In the genomic region with DNA sequence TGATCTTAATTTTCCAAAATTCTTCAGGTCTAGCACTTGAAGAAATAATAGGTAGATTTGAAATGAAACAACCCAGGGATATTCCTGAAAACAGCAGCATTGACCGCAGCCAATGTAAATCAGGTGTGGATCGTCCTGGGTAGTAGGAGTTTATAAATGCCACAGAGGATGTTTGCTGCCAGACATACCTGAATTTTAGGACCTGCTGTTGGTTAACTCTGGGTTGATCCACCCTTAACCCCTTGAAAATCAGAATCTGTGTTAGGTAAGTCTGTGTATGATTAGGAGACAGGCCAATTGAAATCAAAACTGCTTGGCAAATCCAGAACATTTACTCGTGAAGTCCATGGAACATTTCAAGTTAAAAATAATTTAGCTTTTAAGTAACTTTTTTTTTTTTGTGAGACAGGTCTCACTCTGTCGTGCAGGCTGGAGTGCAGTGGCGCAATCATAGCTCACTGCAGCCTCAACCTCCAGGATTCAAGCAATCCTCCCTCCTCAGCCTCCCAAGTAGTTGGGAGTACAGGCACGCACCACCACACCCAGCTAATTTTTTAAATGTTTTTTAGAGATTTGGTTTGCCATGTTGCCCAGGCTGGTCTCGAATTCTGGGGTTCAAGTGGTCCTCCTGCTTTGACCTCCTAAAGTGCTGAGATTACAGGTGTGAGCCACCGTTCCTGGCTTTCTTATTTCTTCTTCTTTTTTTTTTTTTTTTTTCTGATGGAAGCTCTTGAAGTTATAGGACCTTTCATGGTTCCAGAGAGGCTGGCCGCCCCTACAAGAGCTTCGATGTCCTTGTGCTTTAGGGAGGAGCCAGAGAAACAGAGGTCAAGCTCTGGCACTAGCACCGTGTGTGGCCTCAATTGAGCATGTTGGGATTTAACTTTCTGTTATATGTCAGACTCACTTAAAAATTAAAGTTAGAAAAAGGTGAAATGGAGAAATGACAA, we compare ENCODE assay signal across 11 cellular contexts. TPM values are rescaled to one million over a fixed set of nuclear protein-coding genes. Genes with fewer than 3 reads are reported as not detected.
A peak's percentile ranks its signal among the peaks of the same experiment; 100 is the strongest.
DNase-seq lines count a peak whose midpoint lies in the region; ATAC-seq, FAIRE-seq and TF ChIP-seq lines count a peak whose summit lies in the region.
"Had no signal": no experiment of that assay in that cellular context is flagged by ENCODE, and none has a peak within 500 bp of the region (broad histone marks: within the 10 kb centered on the region; RNA-seq: fewer than 3 reads in every experiment).

No MANE protein-coding gene starts in this region.

- peaks cover 37% of the 10 kb centered on the region for H4K20me1 ChIP-seq in HepG2 (ENCODE audit: insufficient read depth, low read length)

- no peaks in the 10 kb centered on the region for H3K9me3 Mint-ChIP-seq in activated CD4-positive, alpha-beta T cell treated with anti-CD3 and anti-CD28 coated beads, Interleukin-2, amount 10 ng/mL, durations not matched to agents 24 days and 14 days
- no peaks in the 10 kb centered on the region for H3K9me3 Mint-ChIP-seq in WTC11

- H3K4me3 ChIP-seq in HepG2 (replicated peaks in 1 of 3; ENCODE audit: insufficient read depth in 1 of 3, low read depth in 2 of 3, low read length in 3 of 3) (peak overlapping the region; percentile 91 to 97 (median 95)), testis (no peak overlapping the region), small intestine (ENCODE audit: low read depth in 1 of 2, low read length in 2 of 2) (peak overlapping the region in 1 of 2 donors; percentile 76)

- WGBS in HepG2 (ENCODE audit: low lambda C conversion rate), result 38% methylated on average over 11 of the region's 11 CpGs
- 61 to 62% methylated on average over 11 of the region's 11 CpGs for WGBS in testis, 2 donors
- 87 to 88% (median 88%) methylated on average over 11 of the region's 11 CpGs for WGBS in small intestine, 3 donors

- CTCF ChIA-PET in WTC11 (lab: Charles Lee), result interaction anchor here (4.6 kb wide), 1 partner anchor 50 kb away, joined by 16 read pairs; no protein-coding TSS in a partner anchor
- CTCF ChIA-PET in HepG2 (lab: Yijun Ruan, JAX; ENCODE audit: low intra/inter-chr PET ratio, low total read pairs), result no interaction called here

- POLR2A ChIA-PET in WTC11 (lab: Charles Lee), result interaction anchor here (0.7 kb wide), 2 partner anchors 10 to 46 kb away, joined by 3 read pairs; no protein-coding TSS in a partner anchor
- POLR2A ChIA-PET in HepG2 (lab: Yijun Ruan, JAX), result interaction anchor here (0.5 to 4.4 kb wide), 15 partner anchors 9 to 103 kb away, joined by 3 to 78 read pairs (median 5); a partner anchor contains a TSS

- H3K36me3 Mint-ChIP-seq in activated CD4-positive, alpha-beta T cell treated with anti-CD3 and anti-CD28 coated beads, Interleukin-2, amount 10 ng/mL, durations not matched to agents 24 days and 14 days (ENCODE audit: low read depth), result peaks cover 2% of the 10 kb centered on the region
- H3K36me3 Mint-ChIP-seq in WTC11, result no peaks in the 10 kb centered on the region; the same call in 1 of the 2 replicates

- H3K79me2 ChIP-seq in HepG2 (ENCODE audit: insufficient read depth, low read length), result peaks cover 68% of the 10 kb centered on the region

- no TSS peak for BruUV-seq in HepG2 (replicated peaks; lab: Mats Ljungman, UMichigan)

- H3K27me3 ChIP-seq in HepG2 (ENCODE audit: control insufficient read depth in 1 of 2, insufficient read depth in 2 of 2, low read length in 2 of 2) (no peaks in the 10 kb centered on the region; a peak in 1 of 5 replicates), testis (no peaks in the 10 kb centered on the region), small intestine (ENCODE audit: control insufficient read depth in 2 of 2, insufficient read depth in 2 of 2, low read length in 2 of 2) (no peaks in the 10 kb centered on the region)

- H3K27ac Mint-ChIP-seq in activated CD4-positive, alpha-beta T cell treated with anti-CD3 and anti-CD28 coated beads, Interleukin-2, amount 10 ng/mL, durations not matched to agents 24 days and 14 days, result no peak overlapping the region
- H3K27ac Mint-ChIP-seq in WTC11, result peak overlapping the region; percentile 68

- no peak for DNase-seq in activated CD4-positive, alpha-beta T cell treated with anti-CD3 and anti-CD28 coated beads, Interleukin-2, amount 10 ng/mL, durations not matched to agents 24 days and 14 days
- DNase-seq in activated CD4-positive, alpha-beta T cell treated with anti-CD3 and anti-CD28 coated beads, Interleukin-2, amount 50 U/mL, for 1 hour, result no peak
- DNase-seq in WTC11 (ENCODE audit: low spot score) (no peak), HepG2 (ENCODE audit: low spot score) (no peak), testis (peak; percentile 38), dedifferentiated amniotic fluid mesenchymal stem cell (ENCODE audit: extremely low spot score) (no peak), small intestine (no peak), NCI-H1694 treated with DMSO at 0.1 percent for 48 hours (lab: John Stamatoyannopoulos, UW) (no peak)
- DNase-seq: NCI-H446 treated with DMSO at 0.1 percent for 48 hours had no signal

- TF ChIP-seq RAD21 in HepG2 (CRISPR knock-in tag; IDR thresholded peaks at IDR 0.05), result no peak

- no peak for FAIRE-seq in HepG2 (lab: Jason Lieb, UNC)
- FAIRE-seq in small intestine (lab: Jason Lieb, UNC), result no peak
- FAIRE-seq: A204.1 had no signal

- intact Hi-C loops in activated CD4-positive, alpha-beta T cell treated with anti-CD3 and anti-CD28 coated beads, Interleukin-2, amount 10 ng/mL, durations not matched to agents 24 days and 14 days (cut with micrococcal nuclease), result no loop called here
- intact Hi-C loops in HepG2 (cut with micrococcal nuclease; ENCODE audit: unreplicated experiment), result no loop called here
- intact Hi-C loops in testis (cut with DNase I; ENCODE audit: low total_unique reads), result no loop called here

- no peaks in the 10 kb centered on the region for H3K27me3 Mint-ChIP-seq in activated CD4-positive, alpha-beta T cell treated with anti-CD3 and anti-CD28 coated beads, Interleukin-2, amount 10 ng/mL, durations not matched to agents 24 days and 14 days
- no peaks in the 10 kb centered on the region for H3K27me3 Mint-ChIP-seq in WTC11 (ENCODE audit: low read depth)

- H3K4me2 ChIP-seq in HepG2 (ENCODE audit: low read depth, low read length), result peak overlapping the region; percentile 81

- in situ Hi-C loops in HepG2 (cut with HindIII; ENCODE audit: extremely low pct_ligation_motif_present, low pct_unique_long_range_greater_than_20kb), result loop anchor here (5.0 kb wide), 2 partner anchors 40 kb away; a partner anchor contains a TSS

- H2AFZ ChIP-seq in HepG2 (ENCODE audit: low read length), result no peak overlapping the region

- H3K4me3 Mint-ChIP-seq in activated CD4-positive, alpha-beta T cell treated with anti-CD3 and anti-CD28 coated beads, Interleukin-2, amount 10 ng/mL, durations not matched to agents 24 days and 14 days, result peak overlapping the region; percentile 91
- H3K4me3 Mint-ChIP-seq in WTC11, result peak overlapping the region; percentile 87

- TF ChIP-seq EP300 in HepG2 (IDR thresholded peaks at IDR 0.05; ENCODE audit: low read depth in 2 of 2, low read length in 2 of 2), result no peak
- no peak for TF ChIP-seq EP300 in HepG2 (CRISPR knock-in tag; IDR thresholded peaks at IDR 0.05; ENCODE audit: borderline replicate concordance)

- H3K9ac ChIP-seq in HepG2 (ENCODE audit: insufficient read depth, low read depth, low read length), result peak overlapping the region; percentile 99

- TF ChIP-seq CTCF in WTC11 (IDR thresholded peaks at IDR 0.05) (no peak), HepG2 (CRISPR knock-in tag; IDR thresholded peaks at IDR 0.05) (no peak), testis (IDR thresholded peaks at IDR 0.05) (no peak)

- H3K4me1 Mint-ChIP-seq in activated CD4-positive, alpha-beta T cell treated with anti-CD3 and anti-CD28 coated beads, Interleukin-2, amount 10 ng/mL, durations not matched to agents 24 days and 14 days, result peaks cover 30% of the 10 kb centered on the region
- H3K4me1 Mint-ChIP-seq in WTC11, result peaks cover 36% of the 10 kb centered on the region

- H3K27ac ChIP-seq in HepG2 (ENCODE audit: extremely low read length, insufficient read depth, low read length) (peak overlapping the region; percentile 92), testis (peak overlapping the region in 1 of 2 donors; percentile 90), small intestine (ENCODE audit: low read depth in 1 of 2, low read length in 1 of 2) (no peak overlapping the region)
- H3K27ac ChIP-seq: HL-60 had no signal

- no peaks in the 10 kb centered on the region for H3K9me3 ChIP-seq in HepG2 (ENCODE audit: low read length)
- H3K9me3 ChIP-seq in testis, result no peaks in the 10 kb centered on the region
- H3K9me3 ChIP-seq in small intestine (ENCODE audit: control insufficient read depth, low read depth), result no peaks in the 10 kb centered on the region

- no peak for ATAC-seq in WTC11
- no peak for ATAC-seq in HepG2

- H3K4me1 ChIP-seq in HepG2 (ENCODE audit: insufficient read depth, low read length) (peaks cover 73% of the 10 kb centered on the region), testis (peaks cover 31% of the 10 kb centered on the region), small intestine (ENCODE audit: control insufficient read depth in 2 of 2, insufficient read depth in 1 of 2, low read depth in 1 of 2, low read length in 1 of 2) (peaks cover 0 to 3% of the 10 kb centered on the region in 2 donors)

- no peak for TF ChIP-seq POLR2A in HepG2 (IDR thresholded peaks at IDR 0.05; ENCODE audit: insufficient read depth in 1 of 2, low read depth in 2 of 2, low read length in 2 of 2)
- no peak for TF ChIP-seq POLR2A in testis (IDR thresholded peaks at IDR 0.05)

- 0 out of 5 replicates have a peak, but pooled peaks cover 0 to 2% of the 10 kb centered on the region in 2 experiments for H3K36me3 ChIP-seq in HepG2 (replicated peaks in 1 of 2; ENCODE audit: control insufficient read depth in 1 of 2, insufficient read depth in 2 of 2, low read length in 2 of 2)
- no peaks in the 10 kb centered on the region for H3K36me3 ChIP-seq in testis (ENCODE audit: low read depth, missing control alignments)
- H3K36me3 ChIP-seq in small intestine (ENCODE audit: control insufficient read depth in 2 of 2, insufficient read depth in 2 of 2, low read length in 2 of 2), result no peaks in the 10 kb centered on the region

RNA-seq across cellular contexts. Expression of a gene that starts 2.0 kb away (rescaled TPM):
- total RNA-seq in activated CD4-positive, alpha-beta T cell treated with anti-CD3 and anti-CD28 coated beads, Interleukin-2, amount 10 ng/mL, durations not matched to agents 24 days and 14 days, result 69.4 and 75.0 TPM in 2 replicates
- total RNA-seq in WTC11 (2021) (151 to 178 TPM (median 169 TPM) in 3 replicates), HepG2 (2016; rRNA removed; fragmentation: Illumina TruSeq; extraction: Trizol) (115 and 266 TPM in 2 replicates), testis (100 to 1,000 TPM; 122 to 169 TPM)
- total RNA-seq in HepG2 (2016; cell fraction: cytosol; rRNA removed; fragmentation: Illumina TruSeq; extraction: Trizol; ENCODE audit: low read depth), result 43.6 and 47.9 TPM in 2 replicates
- 95.7 and 270 TPM in 2 replicates for total RNA-seq in HepG2 (2016; cell fraction: insoluble cytoplasmic fraction; rRNA removed; fragmentation: Illumina TruSeq; extraction: Trizol)
- 55.5 and 56.9 TPM in 2 replicates for total RNA-seq in HepG2 (2016; cell fraction: membrane; rRNA removed; fragmentation: Illumina TruSeq; extraction: Trizol)
- total RNA-seq in HepG2 (2016; cell fraction: nucleus; rRNA removed; fragmentation: Illumina TruSeq; extraction: Trizol), result 260 and 301 TPM in 2 replicates
- polyA plus RNA-seq in HepG2 (2011; rRNA removed) (145 and 208 TPM in 2 replicates), testis (ENCODE audit: insufficient read depth, low read depth, low replicate concordance) (98.5 TPM), small intestine (100 to 1,000 TPM; 148 to 461 (median 376) TPM)
- 143 and 190 TPM in 2 replicates for polyA plus RNA-seq in HepG2 (2011; cell fraction: cytosol; rRNA removed)
- 1,024 and 1,039 TPM in 2 replicates for polyA plus RNA-seq in HepG2 (2011; cell fraction: nucleus; rRNA removed)
- polyA plus RNA-seq in HepG2 (2012), result 325 and 360 TPM in 2 replicates
- 22.8 and 25.4 TPM in 2 replicates for polyA plus RNA-seq in HepG2 (2016; cell fraction: cytosol; fragmentation: Illumina TruSeq; extraction: Trizol; ENCODE audit: low read depth)
- polyA plus RNA-seq in HepG2 (2016; cell fraction: insoluble cytoplasmic fraction; fragmentation: Illumina TruSeq; extraction: Trizol; ENCODE audit: low read depth), result 63.7 and 80.6 TPM in 2 replicates
- 25.4 and 30.4 TPM in 2 replicates for polyA plus RNA-seq in HepG2 (2016; cell fraction: membrane; fragmentation: Illumina TruSeq; extraction: Trizol; ENCODE audit: low read depth)
- polyA plus RNA-seq in HepG2 (2016; cell fraction: nucleus; fragmentation: Illumina TruSeq; extraction: Trizol; ENCODE audit: insufficient read depth, low read depth), result 367 and 407 TPM in 2 replicates
- 85.0 and 445 TPM in 2 replicates for polyA minus RNA-seq in HepG2 (2011; rRNA and poly(A)+ RNA removed; ENCODE audit: low replicate concordance)
- polyA minus RNA-seq in HepG2 (2011; cell fraction: cytosol; rRNA and poly(A)+ RNA removed), result 256 and 348 TPM in 2 replicates
- polyA minus RNA-seq in HepG2 (2011; cell fraction: nucleus; rRNA and poly(A)+ RNA removed), result 174 and 240 TPM in 2 replicates

RNA-seq across cellular contexts. Expression of a gene that starts 38.1 kb away (rescaled TPM):
- total RNA-seq in activated CD4-positive, alpha-beta T cell treated with anti-CD3 and anti-CD28 coated beads, Interleukin-2, amount 10 ng/mL, durations not matched to agents 24 days and 14 days, result 48.4 and 49.2 TPM in 2 replicates
- 31.4 to 35.5 TPM (median 34.3 TPM) in 3 replicates for total RNA-seq in WTC11 (2021)
- 14.9 and 23.1 TPM in 2 replicates for total RNA-seq in HepG2 (2016; rRNA removed; fragmentation: Illumina TruSeq; extraction: Trizol)
- 18.8 and 23.7 TPM in 2 replicates for total RNA-seq in HepG2 (2016; cell fraction: cytosol; rRNA removed; fragmentation: Illumina TruSeq; extraction: Trizol; ENCODE audit: low read depth)
- total RNA-seq in HepG2 (2016; cell fraction: insoluble cytoplasmic fraction; rRNA removed; fragmentation: Illumina TruSeq; extraction: Trizol), result 9.2 and 24.2 TPM in 2 replicates
- 29.8 and 37.0 TPM in 2 replicates for total RNA-seq in HepG2 (2016; cell fraction: membrane; rRNA removed; fragmentation: Illumina TruSeq; extraction: Trizol)
- total RNA-seq in HepG2 (2016; cell fraction: nucleus; rRNA removed; fragmentation: Illumina TruSeq; extraction: Trizol), result 16.7 and 24.5 TPM in 2 replicates
- polyA plus RNA-seq in HepG2 (2011; rRNA removed), result 26.4 and 41.1 TPM in 2 replicates
- polyA plus RNA-seq in HepG2 (2011; cell fraction: cytosol; rRNA removed), result 34.8 and 35.2 TPM in 2 replicates
- polyA plus RNA-seq in HepG2 (2011; cell fraction: nucleus; rRNA removed), result 33.3 and 35.1 TPM in 2 replicates
- polyA plus RNA-seq in HepG2 (2012), result 22.8 and 42.0 TPM in 2 replicates
- polyA plus RNA-seq in HepG2 (2016; cell fraction: cytosol; fragmentation: Illumina TruSeq; extraction: Trizol; ENCODE audit: low read depth), result 39.1 and 46.7 TPM in 2 replicates
- polyA plus RNA-seq in HepG2 (2016; cell fraction: insoluble cytoplasmic fraction; fragmentation: Illumina TruSeq; extraction: Trizol; ENCODE audit: low read depth), result 17.9 and 21.5 TPM in 2 replicates
- 52.8 and 61.8 TPM in 2 replicates for polyA plus RNA-seq in HepG2 (2016; cell fraction: membrane; fragmentation: Illumina TruSeq; extraction: Trizol; ENCODE audit: low read depth)
- polyA plus RNA-seq in HepG2 (2016; cell fraction: nucleus; fragmentation: Illumina TruSeq; extraction: Trizol; ENCODE audit: insufficient read depth, low read depth), result 57.7 and 58.2 TPM in 2 replicates
- polyA minus RNA-seq in HepG2 (2011; rRNA and poly(A)+ RNA removed; ENCODE audit: low replicate concordance), result 49.6 and 101 TPM in 2 replicates
- 17.8 and 22.2 TPM in 2 replicates for polyA minus RNA-seq in HepG2 (2011; cell fraction: cytosol; rRNA and poly(A)+ RNA removed)
- 12.7 and 13.4 TPM in 2 replicates for polyA minus RNA-seq in HepG2 (2011; cell fraction: nucleus; rRNA and poly(A)+ RNA removed)
- 100 to 1,000 TPM; 106 to 109 TPM for total RNA-seq in testis
- 161 TPM for polyA plus RNA-seq in testis (ENCODE audit: insufficient read depth, low read depth, low replicate concordance)
- 10 to 100 TPM; 56.6 to 67.0 (median 59.4) TPM for polyA plus RNA-seq in small intestine

Comparison
In these comparisons a context has a peak if more than half of its experiments do, and no peak if none do; other contexts are left out.
1. H3K4me3 ChIP-seq: peak in HepG2 (3 of 3); none in testis (0 of 2).